8 cellular contexts compared by ENCODE assay signal in the genomic region with DNA sequence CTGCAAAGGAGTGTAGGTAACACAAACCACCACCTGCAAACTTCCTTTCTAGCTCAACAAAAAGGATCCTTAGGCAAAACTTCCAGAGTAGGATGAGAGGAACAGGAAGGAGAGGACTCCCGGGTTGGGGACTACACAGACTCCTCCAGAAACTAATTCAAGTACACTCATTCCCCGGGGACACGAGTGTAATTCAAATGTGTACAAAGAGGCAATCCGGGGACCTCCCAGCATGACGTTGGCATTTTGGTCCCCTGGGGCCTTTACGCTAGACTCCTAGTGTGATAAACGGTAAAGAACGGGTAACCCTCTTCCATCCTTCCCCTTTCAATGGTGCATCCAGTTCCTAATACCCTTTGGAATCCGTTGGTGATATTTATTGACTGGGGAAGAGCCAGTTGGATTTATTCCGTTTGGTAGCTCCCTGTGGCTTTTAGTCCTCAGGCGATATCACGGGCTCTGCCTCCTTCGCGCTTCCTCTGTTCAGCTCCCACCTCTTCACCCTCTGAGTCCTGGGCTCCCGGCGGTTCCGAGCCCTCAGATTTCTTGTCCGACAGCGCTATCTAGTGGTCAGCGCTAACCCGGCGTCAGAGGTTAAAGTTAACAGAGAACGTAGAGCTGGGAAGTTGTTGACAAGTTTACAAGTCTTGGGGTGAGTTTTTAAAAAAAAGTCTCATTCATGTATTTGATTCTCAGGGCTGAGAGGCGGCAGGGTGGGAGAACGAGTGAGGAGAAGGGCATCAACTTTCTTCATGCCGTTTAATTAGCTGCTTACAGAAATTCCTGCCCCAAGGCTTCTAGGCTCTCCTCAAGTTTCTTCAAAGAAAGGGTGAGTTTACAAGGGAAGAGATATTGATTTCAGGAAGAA. TPM values are rescaled to one million over a fixed set of nuclear protein-coding genes. Genes with fewer than 3 reads are reported as not detected.
DNase-seq lines count a peak whose midpoint lies in the region; ATAC-seq, FAIRE-seq and TF ChIP-seq lines count a peak whose summit lies in the region.

No MANE protein-coding gene starts in this region.

- H3K56ac ChIP-seq in H1 (replicated peaks; ENCODE audit: insufficient read length, low read depth, low read length) = no peak overlapping the region

- H3K27me3 Mint-ChIP-seq in CD8-positive, alpha-beta T cell (ENCODE audit: low read depth) = peaks cover 71% of the 10 kb centered on the region
- H3K27me3 Mint-ChIP-seq in activated CD8-positive, alpha-beta T cell treated with anti-CD3 and anti-CD28 coated beads, Interleukin-2, amount 10 ng/mL, durations not matched to agents 7 days and 5 days (ENCODE audit: low read depth) = peaks cover 62% of the 10 kb centered on the region

- no peak overlapping the region for H2AK5ac ChIP-seq in H1 (ENCODE audit: low read depth, low read length)

- intact Hi-C loops in CD8-positive, alpha-beta T cell (cut with DNase I, micrococcal nuclease) = loop anchor here (1.0 to 2.0 kb wide), 4 partner anchors 1118 to 1533 kb away; no protein-coding TSS in a partner anchor
- intact Hi-C loops in mucosa of descending colon (cut with DNase I, micrococcal nuclease) = loop anchor here (10.0 kb wide), 2 partner anchors 1114 to 1244 kb away; no protein-coding TSS in a partner anchor

- no peaks in the 10 kb centered on the region for H3K79me1 ChIP-seq in H1 (ENCODE audit: low read depth, low read length)

- no peak overlapping the region for H4K91ac ChIP-seq in H1 (replicated peaks; ENCODE audit: insufficient read length, low read length)

- TF ChIP-seq POLR2A in H1 (IDR thresholded peaks at IDR 0.05; ENCODE audit: control extremely low read depth in 1 of 2, low read depth in 2 of 2, low read length in 2 of 2) = no peak

- peak overlapping the region; percentile 36; the same call in 1 of the 2 replicates for H2AFZ ChIP-seq in H1 (ENCODE audit: low read length)

- no peak overlapping the region for H3K18ac ChIP-seq in H1 (ENCODE audit: extremely low read depth, low read length)

- WGBS in H1 (ENCODE audit: extremely low coverage in 1 of 2, insufficient coverage in 1 of 2, insufficient read length in 1 of 2, insufficient replicate concordance in 2 of 2, low coverage in 1 of 2, low lambda C conversion rate in 2 of 2, missing lambda C conversion rate in 1 of 2), 2 experiments = 6% methylated on average over 26 of the region's 26 CpGs; no CpG with 5 or more reads in 1 of the 2 experiments

- TF ChIP-seq CTCF in CD8-positive, alpha-beta T cell (IDR thresholded peaks at IDR 0.05) = peak; percentile 70
- peak; percentile 71 to 92 (median 91) for TF ChIP-seq CTCF in H1 (IDR thresholded peaks at IDR 0.05; ENCODE audit: control extremely low read depth in 1 of 3, insufficient read depth in 1 of 3, low read depth in 1 of 3, low read length in 3 of 3)
- peak; percentile 76 for TF ChIP-seq CTCF in mucosa of descending colon (IDR thresholded peaks at IDR 0.05)

- H3K36me3 ChIP-seq in CD8-positive, alpha-beta T cell (ENCODE audit: insufficient read depth, low read length) = no peaks in the 10 kb centered on the region
- no peaks in the 10 kb centered on the region for H3K36me3 ChIP-seq in H1 (ENCODE audit: control insufficient read depth in 2 of 4, insufficient read depth in 4 of 4, low read length in 3 of 4)
- no peaks in the 10 kb centered on the region for H3K36me3 ChIP-seq in mucosa of descending colon (ENCODE audit: low read depth)

- H3K4ac ChIP-seq in H1 (replicated peaks; ENCODE audit: insufficient read length, low read depth, low read length) = no peak overlapping the region

- peak; percentile 83 for ATAC-seq in CD8-positive, alpha-beta T cell
- ATAC-seq in GM19438 (IDR thresholded peaks at IDR 0.05; ENCODE audit: low read depth, unreplicated experiment) (peak; percentile 69), HG03521 (IDR thresholded peaks at IDR 0.05; ENCODE audit: unreplicated experiment) (peak; percentile 72), mucosa of descending colon (peak; percentile 77)
- peak; percentile 85 for ATAC-seq in activated CD8-positive, alpha-beta T cell treated with anti-CD3 and anti-CD28 coated beads, Interleukin-2, amount 10 ng/mL, durations not matched to agents 7 days and 5 days

- H3K4me1 Mint-ChIP-seq in CD8-positive, alpha-beta T cell (ENCODE audit: low read depth) = peaks cover 51% of the 10 kb centered on the region
- peaks cover 49% of the 10 kb centered on the region for H3K4me1 Mint-ChIP-seq in activated CD8-positive, alpha-beta T cell treated with anti-CD3 and anti-CD28 coated beads, Interleukin-2, amount 10 ng/mL, durations not matched to agents 7 days and 5 days (ENCODE audit: low read depth)

- peaks cover 6% of the 10 kb centered on the region for H3K27me3 ChIP-seq in CD8-positive, alpha-beta T cell (ENCODE audit: insufficient read depth, low read length)
- peaks cover 33 to 51% (median 48%) of the 10 kb centered on the region in 4 experiments for H3K27me3 ChIP-seq in H1 (replicated peaks in 1 of 4; ENCODE audit: control insufficient read depth in 3 of 4, extremely low read depth in 1 of 4, insufficient read depth in 3 of 4, low read length in 3 of 4)

- no peak overlapping the region for H3K23ac ChIP-seq in H1 (ENCODE audit: insufficient read length)

- POLR2A ChIA-PET in CD8-positive, alpha-beta T cell (lab: Charles Lee) = no interaction called here
- POLR2A ChIA-PET in activated CD8-positive, alpha-beta T cell treated with anti-CD3 and anti-CD28 coated beads, Interleukin-2, amount 10 ng/mL, durations not matched to agents 7 days and 5 days (lab: Charles Lee) = interaction anchor here (0.6 to 1.1 kb wide), 3 partner anchors 35 to 1491 kb away, joined by 3 to 4 read pairs (median 3); a partner anchor contains a TSS
- POLR2A ChIA-PET in H1 (lab: Charles Lee; ENCODE audit: partially characterized antibody) = interaction anchor here (0.7 to 1.5 kb wide), 2 partner anchors 9 to 316 kb away, joined by 3 read pairs; no protein-coding TSS in a partner anchor

- TF ChIP-seq EP300 in H1 (IDR thresholded peaks at IDR 0.05; ENCODE audit: borderline replicate concordance in 1 of 2, low read depth in 2 of 2, low read length in 2 of 2) = no peak

- peak overlapping the region; percentile 75 for H3K4me3 Mint-ChIP-seq in CD8-positive, alpha-beta T cell
- H3K4me3 Mint-ChIP-seq in activated CD8-positive, alpha-beta T cell treated with anti-CD3 and anti-CD28 coated beads, Interleukin-2, amount 10 ng/mL, durations not matched to agents 7 days and 5 days = peak overlapping the region; percentile 4

- peaks cover 36% of the 10 kb centered on the region for H3K23me2 ChIP-seq in H1 (ENCODE audit: low read depth, low read length)

- H4K8ac ChIP-seq in H1 (ENCODE audit: extremely low read depth, insufficient read depth, low read length) = no peak overlapping the region

- FAIRE-seq in H1 (lab: Jason Lieb, UNC) = peak; percentile 57

- H4K20me1 ChIP-seq in H1 (replicated peaks in 1 of 2; ENCODE audit: control insufficient read depth in 1 of 2, insufficient read depth in 2 of 2, low read length in 2 of 2) = no peaks in the 10 kb centered on the region

- no peaks in the 10 kb centered on the region for H3K79me2 ChIP-seq in H1 (ENCODE audit: control insufficient read depth in 1 of 2, insufficient read depth in 2 of 2, low read length in 2 of 2)

- TF ChIP-seq RAD21 in H1 (IDR thresholded peaks at IDR 0.05 in 1 of 2, conservative IDR thresholded peaks at IDR 0.05 in 1 of 2; ENCODE audit: low read depth in 2 of 2, low read length in 2 of 2) = peak; percentile 97 to 99

- peak overlapping the region; percentile 97 to 99 for H3K4me2 ChIP-seq in H1 (ENCODE audit: insufficient read depth in 1 of 2, low read depth in 2 of 2, low read length in 2 of 2)

- H2BK20ac ChIP-seq in H1 (ENCODE audit: low read length) = no peak overlapping the region

- CTCF ChIA-PET in CD8-positive, alpha-beta T cell (lab: Charles Lee) = interaction anchor here (0.6 to 9.6 kb wide), 40 partner anchors 8 to 1694 kb away, joined by 3 to 220 read pairs (median 4); no protein-coding TSS in a partner anchor
- CTCF ChIA-PET in activated CD8-positive, alpha-beta T cell treated with anti-CD3 and anti-CD28 coated beads, Interleukin-2, amount 10 ng/mL, durations not matched to agents 7 days and 5 days (lab: Charles Lee) = interaction anchor here (0.7 to 7.3 kb wide), 39 partner anchors 9 to 1556 kb away, joined by 3 to 75 read pairs (median 3); a partner anchor contains a TSS
- CTCF ChIA-PET in H1 (lab: Charles Lee; ENCODE audit: partially characterized antibody) = interaction anchor here (0.5 to 11.0 kb wide), 88 partner anchors 8 to 1678 kb away, joined by 3 to 104 read pairs (median 4); a partner anchor contains a TSS

- peaks cover 47% of the 10 kb centered on the region for H3K4me1 ChIP-seq in CD8-positive, alpha-beta T cell (ENCODE audit: insufficient read depth, low read length)
- peaks cover 8 to 28% (median 13%) of the 10 kb centered on the region in 4 experiments; a peak in 6 of 7 replicates for H3K4me1 ChIP-seq in H1 (replicated peaks in 1 of 4; ENCODE audit: control insufficient read depth in 3 of 4, insufficient read depth in 4 of 4, low read length in 3 of 4)
- H3K4me1 ChIP-seq in mucosa of descending colon (ENCODE audit: low read depth) = peaks cover 27% of the 10 kb centered on the region

- DNase-seq in CD8-positive, alpha-beta T cell = peak; percentile 68 to 89 (median 76)
- DNase-seq in NCI-H748 treated with DMSO at 0.1 percent for 48 hours (lab: John Stamatoyannopoulos, UW) (peak; percentile 28), H1 (ENCODE audit: low read depth in 1 of 2, low spot score in 2 of 2) (peak in 1 of 2 experiments; percentile 96), mucosa of descending colon (peak; percentile 78 to 90 (median 86))
- peak; percentile 85 for DNase-seq in activated CD8-positive, alpha-beta T cell treated with anti-CD3 and anti-CD28 coated beads, Interleukin-2, amount 10 ng/mL, durations not matched to agents 7 days and 5 days
- DNase-seq in stimulated activated CD8-positive, alpha-beta memory T cell treated with anti-CD3 and anti-CD28 coated beads, Interleukin-4, amount 100 ng/mL, for 24 hours (ENCODE audit: low read depth) = peak; percentile 66

- peak overlapping the region; percentile 4 for H3K4me3 ChIP-seq in CD8-positive, alpha-beta T cell (ENCODE audit: low read depth, low read length)
- peak overlapping the region; percentile 55 to 77 (median 66); a peak in 7 of 8 replicates for H3K4me3 ChIP-seq in H1 (ENCODE audit: extremely low read depth in 1 of 4, insufficient read depth in 2 of 4, low read depth in 3 of 4, low read length in 4 of 4)
- H3K4me3 ChIP-seq in mucosa of descending colon = no peak overlapping the region

- no peak overlapping the region for H4K5ac ChIP-seq in H1 (ENCODE audit: insufficient read length, low read depth, low read length)

- H2BK5ac ChIP-seq in H1 (ENCODE audit: low read depth, low read length) = no peak overlapping the region

- no peaks in the 10 kb centered on the region for H3K36me3 Mint-ChIP-seq in CD8-positive, alpha-beta T cell
- no peaks in the 10 kb centered on the region for H3K36me3 Mint-ChIP-seq in activated CD8-positive, alpha-beta T cell treated with anti-CD3 and anti-CD28 coated beads, Interleukin-2, amount 10 ng/mL, durations not matched to agents 7 days and 5 days (ENCODE audit: low read depth)

- H3K9me3 Mint-ChIP-seq in CD8-positive, alpha-beta T cell = no peaks in the 10 kb centered on the region
- no peaks in the 10 kb centered on the region for H3K9me3 Mint-ChIP-seq in activated CD8-positive, alpha-beta T cell treated with anti-CD3 and anti-CD28 coated beads, Interleukin-2, amount 10 ng/mL, durations not matched to agents 7 days and 5 days (ENCODE audit: insufficient read depth)

- H3K9ac ChIP-seq in H1 (replicated peaks in 1 of 4; ENCODE audit: extremely low read depth in 1 of 4, low read depth in 3 of 4, low read length in 3 of 4) = no peak overlapping the region

- no peak overlapping the region for H2BK12ac ChIP-seq in H1 (ENCODE audit: low read depth, low read length)

- H2BK15ac ChIP-seq in H1 (ENCODE audit: low read length) = no peak overlapping the region

- H3K9me3 ChIP-seq in CD8-positive, alpha-beta T cell (ENCODE audit: low read length) = no peaks in the 10 kb centered on the region
- no peaks in the 10 kb centered on the region for H3K9me3 ChIP-seq in H1 (ENCODE audit: insufficient read depth in 2 of 2, low read depth in 1 of 2, low read length in 1 of 2)
- H3K9me3 ChIP-seq in mucosa of descending colon = no peaks in the 10 kb centered on the region

- no peak overlapping the region for H3K14ac ChIP-seq in H1 (ENCODE audit: insufficient read length)

- H3K27ac ChIP-seq in CD8-positive, alpha-beta T cell (ENCODE audit: low read depth, low read length) = no peak overlapping the region
- no peak overlapping the region for H3K27ac ChIP-seq in H1 (ENCODE audit: low read depth, low read length)

- no peak overlapping the region for H3K27ac Mint-ChIP-seq in CD8-positive, alpha-beta T cell
- H3K27ac Mint-ChIP-seq in activated CD8-positive, alpha-beta T cell treated with anti-CD3 and anti-CD28 coated beads, Interleukin-2, amount 10 ng/mL, durations not matched to agents 7 days and 5 days = no peak overlapping the region

- no peak overlapping the region for H2BK120ac ChIP-seq in H1 (replicated peaks; ENCODE audit: low read depth, low read length)

RNA-seq across cellular contexts. Expression of a gene that starts 2.9 kb away (rescaled TPM):
- not detected for total RNA-seq in CD8-positive, alpha-beta T cell
- under 1 TPM in 1 of 2 experiments, not detected in 1; 0.05 TPM for total RNA-seq in activated CD8-positive, alpha-beta T cell treated with anti-CD3 and anti-CD28 coated beads, Interleukin-2, amount 10 ng/mL, durations not matched to agents 7 days and 5 days
- 4.7 TPM in 2 replicates for total RNA-seq in H1 (2021; fragmentation: NEBNext Ultra II Directional; extraction: Animal tissue kit (Norgen Biotek cat#: 25700))
- polyA plus RNA-seq in H1 (2011; rRNA removed) = 1.4 TPM in 2 replicates
- 1.9 TPM for polyA plus RNA-seq in H1 (2011; cell fraction: cytosol; rRNA removed)
- 5.7 TPM for polyA plus RNA-seq in H1 (2011; cell fraction: nucleus; rRNA removed)
- 1.9 to 3.1 TPM (median 2.6 TPM) in 4 replicates for polyA plus RNA-seq in H1 (2012, experiment 1 of 2)
- 0.46 TPM for polyA plus RNA-seq in H1 (2012, experiment 2 of 2)
- 4.2 TPM for polyA plus RNA-seq in H1 (2013, experiment 1 of 2)
- 4.3 TPM for polyA plus RNA-seq in H1 (2013, experiment 2 of 2)
- 12.9 and 13.0 TPM in 2 replicates for polyA minus RNA-seq in H1 (2011; rRNA and poly(A)+ RNA removed)
- polyA minus RNA-seq in H1 (2011; cell fraction: cytosol; rRNA and poly(A)+ RNA removed) = 4.8 TPM
- polyA minus RNA-seq in H1 (2011; cell fraction: nucleus; rRNA and poly(A)+ RNA removed) = 10.4 TPM
- 10 to 100 TPM in 2 of 3 donors, 1 to 10 TPM in 1; 6.1 to 80.9 (median 15.7) TPM for total RNA-seq in mucosa of descending colon

RNA-seq across cellular contexts. Expression of a gene that starts 34.8 kb away (rescaled TPM):
- total RNA-seq in CD8-positive, alpha-beta T cell = 100 to 1,000 TPM; 221 to 229 TPM
- total RNA-seq in activated CD8-positive, alpha-beta T cell treated with anti-CD3 and anti-CD28 coated beads, Interleukin-2, amount 10 ng/mL, durations not matched to agents 7 days and 5 days = 100 to 1,000 TPM; 430 to 441 TPM
- total RNA-seq in H1 (2021; fragmentation: NEBNext Ultra II Directional; extraction: Animal tissue kit (Norgen Biotek cat#: 25700)) = 456 and 468 TPM in 2 replicates
- 198 and 262 TPM in 2 replicates for polyA plus RNA-seq in H1 (2011; rRNA removed)
- polyA plus RNA-seq in H1 (2011; cell fraction: cytosol; rRNA removed) = 257 TPM
- polyA plus RNA-seq in H1 (2011; cell fraction: nucleus; rRNA removed) = 167 TPM
- polyA plus RNA-seq in H1 (2012, experiment 1 of 2) = 351 to 525 TPM (median 436 TPM) in 4 replicates
- polyA plus RNA-seq in H1 (2012, experiment 2 of 2) = 2,411 TPM
- polyA plus RNA-seq in H1 (2013, experiment 1 of 2) = 1,987 TPM
- polyA plus RNA-seq in H1 (2013, experiment 2 of 2) = 1,925 TPM
- 31.6 and 33.7 TPM in 2 replicates for polyA minus RNA-seq in H1 (2011; rRNA and poly(A)+ RNA removed)
- 32.1 TPM for polyA minus RNA-seq in H1 (2011; cell fraction: cytosol; rRNA and poly(A)+ RNA removed)
- 48.3 TPM for polyA minus RNA-seq in H1 (2011; cell fraction: nucleus; rRNA and poly(A)+ RNA removed)
- total RNA-seq in mucosa of descending colon = 100 to 1,000 TPM; 493 to 721 (median 652) TPM
